ENCODE assay signal across 8 cellular contexts in genomic region chr3:71010731-71011455, GRCh38.
A peak's percentile ranks its signal among the peaks of the same experiment; 100 is the strongest.
DNase-seq lines count a peak whose midpoint lies in the region; ATAC-seq, FAIRE-seq and TF ChIP-seq lines count a peak whose summit lies in the region.

No MANE protein-coding gene starts in this region.

- no peaks in the 10 kb centered on the region for H4K20me1 ChIP-seq in keratinocyte (ENCODE audit: control insufficient read depth, extremely low read depth, insufficient read depth, low read length)

- H2AFZ ChIP-seq in keratinocyte (ENCODE audit: control insufficient read depth, low read length) = no peak overlapping the region

- H3K27ac Mint-ChIP-seq in activated CD4-positive, alpha-beta T cell treated with anti-CD3 and anti-CD28 coated beads, Interleukin-2, amount 10 ng/mL, durations not matched to agents 7 days and 5 days = peak overlapping the region; percentile 95

- peak; percentile 88 for FAIRE-seq in keratinocyte (lab: Jason Lieb, UNC)

- H3K9me1 ChIP-seq in keratinocyte (ENCODE audit: control insufficient read depth, extremely low read depth, insufficient read depth, low read length) = no peaks in the 10 kb centered on the region

- intact Hi-C loops in Right ventricle myocardium superior (cut with DNase I) = no loop called here

- TF ChIP-seq CTCF in keratinocyte (optimal IDR thresholded peaks at IDR 0.05 in 1 of 3, IDR thresholded peaks at IDR 0.05 in 1 of 3, conservative IDR thresholded peaks at IDR 0.05 in 1 of 3; ENCODE audit: extremely low read depth in 1 of 3, insufficient read depth in 2 of 3, low read length in 3 of 3) = no peak

- peak overlapping the region; percentile 61 for H3K4me3 Mint-ChIP-seq in activated CD4-positive, alpha-beta T cell treated with anti-CD3 and anti-CD28 coated beads, Interleukin-2, amount 10 ng/mL, durations not matched to agents 7 days and 5 days

- peaks cover 67% of the 10 kb centered on the region for H3K4me1 Mint-ChIP-seq in activated CD4-positive, alpha-beta T cell treated with anti-CD3 and anti-CD28 coated beads, Interleukin-2, amount 10 ng/mL, durations not matched to agents 7 days and 5 days

- H3K27me3 ChIP-seq in keratinocyte (ENCODE audit: control insufficient read depth, extremely low read depth, insufficient read depth, low read length) (no peaks in the 10 kb centered on the region), thymus (ENCODE audit: control insufficient read depth, insufficient read depth) (no peaks in the 10 kb centered on the region)

- H3K4me2 ChIP-seq in keratinocyte (ENCODE audit: control insufficient read depth, extremely low read depth, insufficient read depth, low read depth, low read length) = peak overlapping the region; percentile 7

- H3K79me2 ChIP-seq in keratinocyte (ENCODE audit: control insufficient read depth, insufficient read depth, low read length) = peaks cover 23% of the 10 kb centered on the region

- H3K27ac ChIP-seq in keratinocyte (ENCODE audit: control insufficient read depth, insufficient read depth, low read length) (peak overlapping the region; percentile 75), thymus (ENCODE audit: low read depth) (peak overlapping the region; percentile 56)

- peak overlapping the region; percentile 32 for H3K9ac ChIP-seq in keratinocyte (ENCODE audit: control insufficient read depth, extremely low read depth, insufficient read depth, low read length)

- peak; percentile 54 for DNase-seq in activated CD4-positive, alpha-beta T cell treated with anti-CD3 and anti-CD28 coated beads, Interleukin-2, amount 10 ng/mL, durations not matched to agents 7 days and 5 days
- DNase-seq in keratinocyte (ENCODE audit: low read depth, low spot score) = no peak
- no peak for DNase-seq in NOMO-1 (lab: John Stamatoyannopoulos, UW; ENCODE audit: unreplicated experiment in 2 of 2)
- DNase-seq in Right ventricle myocardium superior = no peak
- no peak for DNase-seq in NCI-H187 (lab: John Stamatoyannopoulos, UW)

- POLR2A ChIA-PET in activated CD4-positive, alpha-beta T cell treated with anti-CD3 and anti-CD28 coated beads, Interleukin-2, amount 10 ng/mL, durations not matched to agents 7 days and 5 days (lab: Charles Lee) = interaction anchor here (1.0 kb wide), 1 partner anchor 52 kb away, joined by 4 read pairs; no protein-coding TSS in a partner anchor

- H3K9me3 ChIP-seq in keratinocyte (ENCODE audit: control insufficient read depth, low read depth, low read length) (no peaks in the 10 kb centered on the region), thymus (ENCODE audit: control insufficient read depth) (no peaks in the 10 kb centered on the region)

- 33% methylated on average over 3 of the region's 3 CpGs for WGBS in thymus

- H3K9me3 Mint-ChIP-seq in activated CD4-positive, alpha-beta T cell treated with anti-CD3 and anti-CD28 coated beads, Interleukin-2, amount 10 ng/mL, durations not matched to agents 7 days and 5 days = peaks cover 5% of the 10 kb centered on the region

- no peaks in the 10 kb centered on the region for H3K27me3 Mint-ChIP-seq in activated CD4-positive, alpha-beta T cell treated with anti-CD3 and anti-CD28 coated beads, Interleukin-2, amount 10 ng/mL, durations not matched to agents 7 days and 5 days

- H3K4me3 ChIP-seq in keratinocyte (ENCODE audit: control insufficient read depth in 2 of 3, extremely low read depth in 1 of 3, insufficient read depth in 2 of 3, low read depth in 1 of 3, low read length in 3 of 3) (no peak overlapping the region), thymus (ENCODE audit: low read length) (no peak overlapping the region)

- H3K36me3 Mint-ChIP-seq in activated CD4-positive, alpha-beta T cell treated with anti-CD3 and anti-CD28 coated beads, Interleukin-2, amount 10 ng/mL, durations not matched to agents 7 days and 5 days (ENCODE audit: low read depth) = peaks cover 56% of the 10 kb centered on the region

- CTCF ChIA-PET in activated CD4-positive, alpha-beta T cell treated with anti-CD3 and anti-CD28 coated beads, Interleukin-2, amount 10 ng/mL, durations not matched to agents 7 days and 5 days (lab: Charles Lee) = interaction anchor here (1.0 kb wide), 1 partner anchor 10 kb away, joined by 3 read pairs; no protein-coding TSS in a partner anchor

- H3K36me3 ChIP-seq in keratinocyte (ENCODE audit: control insufficient read depth in 2 of 2, extremely low read depth in 1 of 2, insufficient read depth in 2 of 2, low read length in 2 of 2) = peaks cover 0 to 4% of the 10 kb centered on the region in 2 experiments
- peaks cover 6% of the 10 kb centered on the region for H3K36me3 ChIP-seq in thymus (ENCODE audit: control insufficient read depth, insufficient read depth)

- dilution Hi-C loops in keratinocyte (cut with MboI; ENCODE audit: extremely low pct_ligation_motif_present, low sequenced_read_pairs) = no loop called here

- ATAC-seq in GM18861 (IDR thresholded peaks at IDR 0.05; ENCODE audit: unreplicated experiment) = peak; percentile 41
- ATAC-seq in HG03045 (IDR thresholded peaks at IDR 0.05; ENCODE audit: unreplicated experiment) = peak; percentile 57
- ATAC-seq in Right ventricle myocardium superior (ENCODE audit: poor library complexity) = no peak

- H3K4me1 ChIP-seq in keratinocyte (ENCODE audit: control insufficient read depth, extremely low read depth, insufficient read depth, low read length) = peaks cover 42% of the 10 kb centered on the region
- H3K4me1 ChIP-seq in thymus (ENCODE audit: control insufficient read depth, insufficient read depth, low read length) = peaks cover 19% of the 10 kb centered on the region
